31 cellular contexts compared by ENCODE assay signal in genomic region chr7:26073041-26073440, GRCh38.
DNase-seq lines count a peak whose midpoint lies in the region; ATAC-seq and TF ChIP-seq lines count a peak whose summit lies in the region.
"Had no signal": no experiment of that assay in that cellular context is flagged by ENCODE, and none has a peak within 500 bp of the region (broad histone marks: within the 10 kb centered on the region; RNA-seq: fewer than 3 reads in every experiment).

No MANE protein-coding gene starts in this region.

- H3K27me3 ChIP-seq in PC-3 (ENCODE audit: low read length) (no peaks in the 10 kb centered on the region), iPS-18a (ENCODE audit: control insufficient read depth, insufficient read depth, low read length) (no peaks in the 10 kb centered on the region)
- H3K27me3 ChIP-seq: Peyer's patch had no signal

- H3K4me3 Mint-ChIP-seq in activated naive CD4-positive, alpha-beta T cell treated with anti-CD3 and anti-CD28 coated beads, Interleukin-2, amount 10 ng/mL, durations not matched to agents 7 days and 5 days, result no peak overlapping the region
- no peak overlapping the region for H3K4me3 Mint-ChIP-seq in progenitor cell of endocrine pancreas (ENCODE audit: low read depth)
- H3K4me3 Mint-ChIP-seq: activated naive CD8-positive, alpha-beta T cell treated with anti-CD3 and anti-CD28 coated beads for 36 hours; CD4-positive, alpha-beta memory T cell; central memory CD8-positive, alpha-beta T cell; dendritic cell treated with granulocyte-macrophage colony-stimulating factor and Interleukin-4, amounts not matched to agents 40 ng/mL and 50 ng/mL, for 4 days; memory B cell; naive B cell; stimulated activated naive CD8-positive, alpha-beta T cell treated with anti-CD3 and anti-CD28 coated beads, Interleukin-15, amount 100 ng/mL, for 72 hours had no signal

- CTCF ChIA-PET in activated naive CD4-positive, alpha-beta T cell treated with anti-CD3 and anti-CD28 coated beads, Interleukin-2, amount 10 ng/mL, durations not matched to agents 7 days and 5 days (lab: Charles Lee), result no interaction called here
- CTCF ChIA-PET in PC-3 (lab: Charles Lee), result no interaction called here

- H3K36me3 Mint-ChIP-seq in activated naive CD4-positive, alpha-beta T cell treated with anti-CD3 and anti-CD28 coated beads, Interleukin-2, amount 10 ng/mL, durations not matched to agents 7 days and 5 days, result no peaks in the 10 kb centered on the region
- no peaks in the 10 kb centered on the region for H3K36me3 Mint-ChIP-seq in progenitor cell of endocrine pancreas (ENCODE audit: insufficient read depth)
- H3K36me3 Mint-ChIP-seq: activated naive CD8-positive, alpha-beta T cell treated with anti-CD3 and anti-CD28 coated beads for 36 hours; CD4-positive, alpha-beta memory T cell; memory B cell; naive B cell had no signal

- peak overlapping the region; percentile 38; the same call in 1 of the 2 replicates for H2AFZ ChIP-seq in PC-3 (ENCODE audit: low read length)

- H3K9me3 Mint-ChIP-seq in activated naive CD4-positive, alpha-beta T cell treated with anti-CD3 and anti-CD28 coated beads, Interleukin-2, amount 10 ng/mL, durations not matched to agents 7 days and 5 days, result no peaks in the 10 kb centered on the region
- H3K9me3 Mint-ChIP-seq in progenitor cell of endocrine pancreas (ENCODE audit: low read depth), result no peaks in the 10 kb centered on the region
- H3K9me3 Mint-ChIP-seq: activated naive CD8-positive, alpha-beta T cell treated with anti-CD3 and anti-CD28 coated beads for 36 hours; CD4-positive, alpha-beta memory T cell; central memory CD8-positive, alpha-beta T cell; dendritic cell treated with granulocyte-macrophage colony-stimulating factor and Interleukin-4, amounts not matched to agents 40 ng/mL and 50 ng/mL, for 4 days; memory B cell; naive B cell; stimulated activated naive CD8-positive, alpha-beta T cell treated with anti-CD3 and anti-CD28 coated beads, Interleukin-15, amount 100 ng/mL, for 72 hours had no signal

- no peak overlapping the region for H3K27ac ChIP-seq in PC-3 (ENCODE audit: low read length)
- peak overlapping the region; percentile 17 for H3K27ac ChIP-seq in iPS-18a (ENCODE audit: low read length)
- H3K27ac ChIP-seq: esophagus squamous epithelium, gastrocnemius medialis, Peyer's patch had no signal

- no TSS peak for BruUV-seq in PC-3 (replicated peaks; lab: Mats Ljungman, UMichigan)

- no peaks in the 10 kb centered on the region for H3F3A ChIP-seq in PC-3 (ENCODE audit: low read length, unreplicated experiment)

- no peaks in the 10 kb centered on the region for H3K9me2 ChIP-seq in PC-3 (replicated peaks; ENCODE audit: low read length)

- H3K27ac Mint-ChIP-seq in activated naive CD4-positive, alpha-beta T cell treated with anti-CD3 and anti-CD28 coated beads, Interleukin-2, amount 10 ng/mL, durations not matched to agents 7 days and 5 days, result peak overlapping the region; percentile 34
- H3K27ac Mint-ChIP-seq in progenitor cell of endocrine pancreas, result peak overlapping the region; percentile 82
- H3K27ac Mint-ChIP-seq: activated naive CD8-positive, alpha-beta T cell treated with anti-CD3 and anti-CD28 coated beads for 36 hours; CD4-positive, alpha-beta memory T cell; dendritic cell treated with granulocyte-macrophage colony-stimulating factor and Interleukin-4, amounts not matched to agents 40 ng/mL and 50 ng/mL, for 4 days; memory B cell; naive B cell; stimulated activated naive CD8-positive, alpha-beta T cell treated with anti-CD3 and anti-CD28 coated beads, Interleukin-15, amount 100 ng/mL, for 72 hours had no signal

- no peaks in the 10 kb centered on the region for H3K79me2 ChIP-seq in PC-3 (ENCODE audit: low read length)

- no peaks in the 10 kb centered on the region for H3K4me1 ChIP-seq in PC-3 (ENCODE audit: insufficient read depth, low read length)
- H3K4me1 ChIP-seq in iPS-18a (ENCODE audit: control insufficient read depth, low read depth, low read length), result peaks cover 10% of the 10 kb centered on the region
- H3K4me1 ChIP-seq: gastrocnemius medialis, Peyer's patch had no signal

- H3K4me3 ChIP-seq in PC-3 (ENCODE audit: low read length), result no peak overlapping the region
- H3K4me3 ChIP-seq in iPS-18a (ENCODE audit: low read length), result no peak overlapping the region
- H3K4me3 ChIP-seq: esophagus squamous epithelium, gastrocnemius medialis, Peyer's patch had no signal

- H3K9ac ChIP-seq in PC-3 (ENCODE audit: low read length) (no peak overlapping the region), iPS-18a (ENCODE audit: low read length) (no peak overlapping the region)

- H3K4me1 Mint-ChIP-seq in activated naive CD4-positive, alpha-beta T cell treated with anti-CD3 and anti-CD28 coated beads, Interleukin-2, amount 10 ng/mL, durations not matched to agents 7 days and 5 days, result peaks cover 2% of the 10 kb centered on the region
- peaks cover 12% of the 10 kb centered on the region for H3K4me1 Mint-ChIP-seq in progenitor cell of endocrine pancreas (ENCODE audit: low read depth)
- H3K4me1 Mint-ChIP-seq: CD4-positive, alpha-beta memory T cell; central memory CD8-positive, alpha-beta T cell; memory B cell; naive B cell had no signal

- no peaks in the 10 kb centered on the region for H4K20me1 ChIP-seq in PC-3 (ENCODE audit: low read length)

- no peak overlapping the region for H3K4me2 ChIP-seq in PC-3 (ENCODE audit: low read length)

- intact Hi-C loops in PC-3 (cut with micrococcal nuclease), result loop anchor here (10.0 kb wide), 1 partner anchor 602 kb away; no protein-coding TSS in a partner anchor

- H3K9me3 ChIP-seq in PC-3 (ENCODE audit: low read length) (no peaks in the 10 kb centered on the region), iPS-18a (ENCODE audit: control insufficient read depth, low read depth, low read length) (no peaks in the 10 kb centered on the region)
- H3K9me3 ChIP-seq: esophagus squamous epithelium, gastrocnemius medialis, Peyer's patch had no signal

- DNase-seq in activated naive CD4-positive, alpha-beta T cell treated with anti-CD3 and anti-CD28 coated beads, Interleukin-2, amount 10 ng/mL, durations not matched to agents 7 days and 5 days, result no peak
- DNase-seq in activated naive CD4-positive, alpha-beta T cell treated with Interleukin-2 at 50 U/mL for 16 hours, result no peak
- no peak for DNase-seq in PC-3
- DNase-seq in progenitor cell of endocrine pancreas (ENCODE audit: low spot score, unreplicated experiment), result no peak
- DNase-seq in OCI-M1 (lab: John Stamatoyannopoulos, UW), result no peak
- DNase-seq in T1000 (lab: John Stamatoyannopoulos, UW), result no peak
- DNase-seq: activated CD4-positive, alpha-beta T cell treated with anti-CD3 and anti-CD28 coated beads, Interleukin-2, amount 50 U/mL, for 48 hours; activated CD4-positive, CD25-positive, alpha-beta regulatory T cell; activated naive CD8-positive, alpha-beta T cell treated with anti-CD3 and anti-CD28 coated beads for 36 hours; AML-193; CD4-positive, alpha-beta memory T cell; esophagus squamous epithelium; gastrocnemius medialis; H7; naive B cell; NCI-H1417 treated with DMSO at 0.1 percent for 48 hours; Peyer's patch; retina; SIG-M5; small intestine; stimulated activated CD4-positive, alpha-beta T cell treated with anti-CD3 and anti-CD28 coated beads, Interleukin-1b, Interleukin-23, amount 100 ng/mL, for 48 hours; stimulated activated CD8-positive, alpha-beta memory T cell treated with anti-CD3 and anti-CD28 coated beads, Interleukin-4, amount 100 ng/mL, for 48 hours; stimulated activated naive CD8-positive, alpha-beta T cell treated with anti-CD3 and anti-CD28 coated beads, Interleukin-15, amount 100 ng/mL, for 72 hours; SW 1271; T-helper 9 cell had no signal

- TF ChIP-seq CTCF in PC-3 (conservative IDR thresholded peaks at IDR 0.05; ENCODE audit: low read depth, low read length) (no peak), progenitor cell of endocrine pancreas (IDR thresholded peaks at IDR 0.05; ENCODE audit: unreplicated experiment) (no peak)

- H3K27me3 Mint-ChIP-seq in activated naive CD4-positive, alpha-beta T cell treated with anti-CD3 and anti-CD28 coated beads, Interleukin-2, amount 10 ng/mL, durations not matched to agents 7 days and 5 days, result peaks cover 62% of the 10 kb centered on the region
- H3K27me3 Mint-ChIP-seq in progenitor cell of endocrine pancreas, result no peaks in the 10 kb centered on the region

- no peak for ATAC-seq in PC-3
- ATAC-seq in HG02678 (IDR thresholded peaks at IDR 0.05; ENCODE audit: unreplicated experiment), result no peak
- ATAC-seq: gastrocnemius medialis; left lobe of liver; stimulated activated naive CD8-positive, alpha-beta T cell treated with anti-CD3 and anti-CD28 coated beads, Interleukin-15, amount 100 ng/mL, for 72 hours had no signal

- no peaks in the 10 kb centered on the region for H3K36me3 ChIP-seq in PC-3 (ENCODE audit: low read depth, low read length)
- H3K36me3 ChIP-seq in iPS-18a (ENCODE audit: control insufficient read depth, low read depth, low read length), result no peaks in the 10 kb centered on the region
- H3K36me3 ChIP-seq: esophagus squamous epithelium, gastrocnemius medialis, Peyer's patch had no signal

- POLR2A ChIA-PET in PC-3 (lab: Charles Lee; ENCODE audit: unreplicated experiment), result no interaction called here
